ENCODE assay signal across 8 cellular contexts in the genomic region with DNA sequence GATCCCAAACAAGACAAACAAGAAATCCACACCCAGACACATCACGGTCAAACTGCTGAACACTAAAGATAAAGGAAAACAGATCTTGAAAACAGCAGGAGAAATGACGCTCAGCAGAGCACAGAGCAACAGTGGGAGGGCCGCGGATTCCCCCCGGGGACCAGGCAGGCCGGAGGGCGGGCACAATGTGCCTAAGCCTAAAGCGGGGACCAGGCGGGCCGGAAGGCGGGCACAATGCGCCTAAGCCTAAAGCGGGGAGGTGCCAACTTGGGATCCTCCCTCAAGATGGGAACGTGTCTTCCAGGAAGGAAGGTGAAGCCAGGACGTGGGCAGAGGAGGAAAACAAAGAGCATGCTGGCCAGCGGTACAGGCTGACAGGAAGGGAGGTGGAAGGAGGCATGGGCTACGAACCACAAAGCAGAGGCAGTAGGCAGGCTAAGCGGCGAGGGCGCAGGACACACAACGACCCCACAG.
DNase-seq lines count a peak whose midpoint lies in the region; ATAC-seq lines count a peak whose summit lies in the region.

No MANE protein-coding gene starts in this region.

- intact Hi-C loops in dendritic cell treated with granulocyte-macrophage colony-stimulating factor and Interleukin-4, amounts not matched to agents 40 ng/mL and 50 ng/mL, for 4 days (cut with micrococcal nuclease): loop anchor here (5.0 kb wide), 1 partner anchor 33 kb away; the partner anchor contains the start of gene CYFIP1

- H3K27ac Mint-ChIP-seq in dendritic cell treated with granulocyte-macrophage colony-stimulating factor and Interleukin-4, amounts not matched to agents 40 ng/mL and 50 ng/mL, for 4 days: peak overlapping the region; percentile 78
- no peak overlapping the region for H3K27ac Mint-ChIP-seq in memory B cell

- H3K36me3 Mint-ChIP-seq in dendritic cell treated with granulocyte-macrophage colony-stimulating factor and Interleukin-4, amounts not matched to agents 40 ng/mL and 50 ng/mL, for 4 days (ENCODE audit: low read depth): peaks cover 65% of the 10 kb centered on the region
- peaks cover 9% of the 10 kb centered on the region for H3K36me3 Mint-ChIP-seq in memory B cell

- peak overlapping the region; percentile 27 for H3K4me3 Mint-ChIP-seq in dendritic cell treated with granulocyte-macrophage colony-stimulating factor and Interleukin-4, amounts not matched to agents 40 ng/mL and 50 ng/mL, for 4 days
- H3K4me3 Mint-ChIP-seq in memory B cell: peak overlapping the region; percentile 68

- peak; percentile 7 for DNase-seq in DMS153 treated with DMSO at 0.1 percent for 48 hours (lab: John Stamatoyannopoulos, UW; ENCODE audit: unreplicated experiment)
- DNase-seq in NCI-H2107 (lab: John Stamatoyannopoulos, UW): peak; percentile 39
- peak in 1 of 2 donors; percentile 33 for DNase-seq in memory B cell (ENCODE audit: low spot score in 2 of 2)
- DNase-seq in putamen (ENCODE audit: low spot score): no peak
- no peak for DNase-seq in NCI-H2196 treated with DMSO at 0.1 percent for 48 hours (lab: John Stamatoyannopoulos, UW; ENCODE audit: unreplicated experiment)
- DNase-seq in activated effector memory CD4-positive, alpha-beta T cell treated with Interleukin-2 at 50 U/mL for 16 hours: no peak

- peaks cover 65% of the 10 kb centered on the region for H3K4me1 Mint-ChIP-seq in dendritic cell treated with granulocyte-macrophage colony-stimulating factor and Interleukin-4, amounts not matched to agents 40 ng/mL and 50 ng/mL, for 4 days (ENCODE audit: low read depth)
- H3K4me1 Mint-ChIP-seq in memory B cell: peaks cover 14% of the 10 kb centered on the region

- ATAC-seq in GM21515 (IDR thresholded peaks at IDR 0.05; ENCODE audit: unreplicated experiment) (peak; percentile 78), memory B cell (ENCODE audit: low read depth) (peak; percentile 39)

- H3K9me3 Mint-ChIP-seq in dendritic cell treated with granulocyte-macrophage colony-stimulating factor and Interleukin-4, amounts not matched to agents 40 ng/mL and 50 ng/mL, for 4 days: no peaks in the 10 kb centered on the region
- H3K9me3 Mint-ChIP-seq in memory B cell: no peaks in the 10 kb centered on the region

- H3K27me3 Mint-ChIP-seq in dendritic cell treated with granulocyte-macrophage colony-stimulating factor and Interleukin-4, amounts not matched to agents 40 ng/mL and 50 ng/mL, for 4 days: no peaks in the 10 kb centered on the region
- peaks cover 2% of the 10 kb centered on the region for H3K27me3 Mint-ChIP-seq in memory B cell

Comparison
In these comparisons a context has a peak if more than half of its experiments do, and no peak if none do; other contexts are left out.
1. DNase-seq: peak in DMS153 treated with DMSO at 0.1 percent for 48 hours (single experiment) and NCI-H2107 (single experiment); none in putamen (single experiment), NCI-H2196 treated with DMSO at 0.1 percent for 48 hours (single experiment) and activated effector memory CD4-positive, alpha-beta T cell treated with Interleukin-2 at 50 U/mL for 16 hours (single experiment).